20 cellular contexts compared by ENCODE assay signal in the genomic region with DNA sequence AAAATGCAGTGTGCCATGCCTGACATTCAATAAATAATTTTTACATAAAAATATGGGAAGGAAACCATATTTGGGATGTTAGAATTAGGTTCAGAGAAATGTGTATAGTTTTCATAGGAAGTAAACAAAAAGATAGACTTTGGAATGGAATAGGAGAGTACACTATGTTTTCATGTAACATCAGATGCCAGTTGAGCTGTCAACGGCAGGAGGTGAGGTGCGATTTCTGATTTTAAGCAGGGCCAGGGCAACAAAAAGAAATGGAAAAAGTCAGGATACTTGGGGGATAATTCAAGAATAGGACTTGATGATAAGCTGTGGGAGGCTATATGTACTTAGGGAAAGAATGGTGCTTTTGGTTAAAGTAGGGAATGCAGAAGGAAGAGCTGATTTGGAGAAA.
DNase-seq lines count a peak whose midpoint lies in the region; ATAC-seq and TF ChIP-seq lines count a peak whose summit lies in the region.
"Had no signal": no experiment of that assay in that cellular context is flagged by ENCODE, and none has a peak within 500 bp of the region (broad histone marks: within the 10 kb centered on the region; RNA-seq: fewer than 3 reads in every experiment).

No MANE protein-coding gene starts in this region.

- H3K27me3 ChIP-seq in cardiac muscle cell: no peaks in the 10 kb centered on the region
- H3K27me3 ChIP-seq in right atrium auricular region: no peaks in the 10 kb centered on the region
- H3K27me3 ChIP-seq: BE2C; BLaER1 treated with 17β-estradiol and CSF1 and Interleukin-3, amounts not matched to agents 10 nM and 100 nM had no signal

- no peak for ATAC-seq in Right ventricle myocardium inferior
- peak in 1 of 2 donors; percentile 62 for ATAC-seq in left cardiac atrium
- ATAC-seq: A549, GM23338, HCT116 had no signal

- H3K4me1 ChIP-seq in cardiac muscle cell (ENCODE audit: low read depth) (peaks cover 20% of the 10 kb centered on the region), right atrium auricular region (no peaks in the 10 kb centered on the region)
- H3K4me1 ChIP-seq: BE2C; BLaER1 treated with 17β-estradiol and CSF1 and Interleukin-3, amounts not matched to agents 10 nM and 100 nM had no signal

- DNase-seq in cardiac muscle cell (ENCODE audit: low read depth in 1 of 2, low spot score in 1 of 2): peak in 1 of 2 donors; percentile 47
- DNase-seq in Right ventricle myocardium inferior (ENCODE audit: missing footprints): no peak
- peak; percentile 41 for DNase-seq in left cardiac atrium
- DNase-seq in right atrium auricular region (ENCODE audit: low spot score): no peak
- DNase-seq in DMS 273 treated with DMSO at 0.1 percent for 48 hours (lab: John Stamatoyannopoulos, UW): no peak
- no peak for DNase-seq in GM19238 (ENCODE audit: insufficient read length, low spot score)
- no peak for DNase-seq in NCI-H2081 treated with DMSO at 0.1 percent for 48 hours (lab: John Stamatoyannopoulos, UW)
- DNase-seq: 8988T; ACHN; AML-193; BE2C; CD4-positive, alpha-beta T cell; CD8-positive, alpha-beta memory T cell; DMS53; DMS79 treated with DMSO at 0.1 percent for 48 hours; H9 had no signal

- peak overlapping the region; percentile 16 for H3K27ac ChIP-seq in cardiac muscle cell
- H3K27ac ChIP-seq in right atrium auricular region: peak overlapping the region; percentile 53 to 71
- H3K27ac ChIP-seq: A549; BLaER1 treated with 17β-estradiol and CSF1 and Interleukin-3, amounts not matched to agents 10 nM and 100 nM had no signal

- H3K9me3 ChIP-seq in cardiac muscle cell (ENCODE audit: low read depth) (no peaks in the 10 kb centered on the region), right atrium auricular region (no peaks in the 10 kb centered on the region)
- H3K9me3 ChIP-seq: A549; BE2C; BLaER1 treated with 17β-estradiol and CSF1 and Interleukin-3, amounts not matched to agents 10 nM and 100 nM had no signal

- H3K36me3 ChIP-seq in cardiac muscle cell (no peaks in the 10 kb centered on the region), right atrium auricular region (no peaks in the 10 kb centered on the region)
- H3K36me3 ChIP-seq: BE2C; BLaER1 treated with 17β-estradiol and CSF1 and Interleukin-3, amounts not matched to agents 10 nM and 100 nM had no signal

- intact Hi-C loops in Right ventricle myocardium inferior (cut with DNase I) (loop anchor here (5.0 kb wide), 1 partner anchor 56 kb away; no protein-coding TSS in a partner anchor), left cardiac atrium (cut with DNase I) (no loop called here)

- no peak for TF ChIP-seq CTCF in cardiac muscle cell (IDR thresholded peaks at IDR 0.05; ENCODE audit: low read depth, low read length)
- no peak for TF ChIP-seq CTCF in right atrium auricular region (IDR thresholded peaks at IDR 0.05)

- no peak overlapping the region for H3K4me3 ChIP-seq in cardiac muscle cell
- no peak overlapping the region for H3K4me3 ChIP-seq in right atrium auricular region
- H3K4me3 ChIP-seq: A549; BLaER1 treated with 17β-estradiol and CSF1 and Interleukin-3, amounts not matched to agents 10 nM and 100 nM; GM23338 had no signal
